Comparison of ENCODE assay signal across 11 cellular contexts in the genomic region with DNA sequence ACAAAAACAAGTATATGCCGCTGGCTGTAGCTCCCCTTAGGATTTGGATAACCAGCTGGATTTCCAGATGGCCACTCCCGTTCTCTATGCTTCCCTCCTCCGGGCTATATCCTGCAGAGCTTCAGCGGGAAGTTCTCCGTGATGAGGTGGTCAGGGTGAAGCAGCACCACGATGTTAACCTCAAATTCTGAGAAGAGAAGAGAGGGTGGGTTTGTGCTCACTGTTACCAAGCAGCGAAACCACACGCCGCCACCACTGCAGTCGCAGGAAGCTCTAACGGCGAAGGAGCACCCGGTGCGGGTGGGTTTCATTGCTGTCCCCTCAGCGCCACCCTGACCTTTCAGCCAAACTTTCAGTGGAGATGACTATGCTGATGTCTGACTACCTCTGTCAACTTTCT.
A peak's percentile ranks its signal among the peaks of the same experiment; 100 is the strongest.
DNase-seq lines count a peak whose midpoint lies in the region; ATAC-seq lines count a peak whose summit lies in the region.
"Had no signal": no experiment of that assay in that cellular context is flagged by ENCODE, and none has a peak within 500 bp of the region (broad histone marks: within the 10 kb centered on the region; RNA-seq: fewer than 3 reads in every experiment).

No MANE protein-coding gene starts in this region.

- no peak for ATAC-seq in memory B cell (ENCODE audit: low read depth)
- peak; percentile 75 for ATAC-seq in stimulated activated effector memory CD8-positive, alpha-beta T cell treated with anti-CD3 and anti-CD28 coated beads, Interleukin-12 subunit alpha, Interleukin-12 subunit beta, amount 100 ng/mL, for 72 hours
- ATAC-seq in HG02938 (IDR thresholded peaks at IDR 0.05; ENCODE audit: unreplicated experiment): no peak
- ATAC-seq in HG02970 (IDR thresholded peaks at IDR 0.05; ENCODE audit: low FRiP score, unreplicated experiment): no peak
- ATAC-seq: Panc1 had no signal

- no peaks in the 10 kb centered on the region for H3K27me3 Mint-ChIP-seq in memory B cell

- H3K4me3 Mint-ChIP-seq in memory B cell: no peak overlapping the region
- H3K4me3 Mint-ChIP-seq in stimulated activated effector memory CD8-positive, alpha-beta T cell treated with anti-CD3 and anti-CD28 coated beads, Interleukin-12 subunit alpha, Interleukin-12 subunit beta, amount 100 ng/mL, for 72 hours: peak overlapping the region; percentile 57

- peak; percentile 70 for DNase-seq in MV-4-11 (lab: John Stamatoyannopoulos, UW)
- peak; percentile 26 for DNase-seq in activated T-cell treated with anti-CD3 and anti-CD28 coated beads for 24 hours (ENCODE audit: low read depth)
- no peak for DNase-seq in memory B cell (ENCODE audit: low spot score in 2 of 2)
- DNase-seq in stimulated activated effector memory CD8-positive, alpha-beta T cell treated with anti-CD3 and anti-CD28 coated beads, Interleukin-12 subunit alpha, Interleukin-12 subunit beta, amount 100 ng/mL, for 72 hours (ENCODE audit: low spot score in 2 of 2): peak; percentile 38 to 80
- DNase-seq in cerebellar cortex (ENCODE audit: low spot score): no peak
- DNase-seq in NCI-H2171 treated with DMSO at 0.1 percent for 48 hours (lab: John Stamatoyannopoulos, UW): no peak
- DNase-seq: foreskin melanocyte, NCI-H1417 treated with DMSO at 0.1 percent for 48 hours had no signal

- peak overlapping the region; percentile 63 for H3K27ac Mint-ChIP-seq in memory B cell
- H3K27ac Mint-ChIP-seq in stimulated activated effector memory CD8-positive, alpha-beta T cell treated with anti-CD3 and anti-CD28 coated beads, Interleukin-12 subunit alpha, Interleukin-12 subunit beta, amount 100 ng/mL, for 72 hours: peak overlapping the region; percentile 50

- H3K9me3 Mint-ChIP-seq in memory B cell: no peaks in the 10 kb centered on the region
- H3K9me3 Mint-ChIP-seq in stimulated activated effector memory CD8-positive, alpha-beta T cell treated with anti-CD3 and anti-CD28 coated beads, Interleukin-12 subunit alpha, Interleukin-12 subunit beta, amount 100 ng/mL, for 72 hours: no peaks in the 10 kb centered on the region

- H3K36me3 Mint-ChIP-seq in memory B cell: peaks cover 20% of the 10 kb centered on the region
- peaks cover 80% of the 10 kb centered on the region for H3K36me3 Mint-ChIP-seq in stimulated activated effector memory CD8-positive, alpha-beta T cell treated with anti-CD3 and anti-CD28 coated beads, Interleukin-12 subunit alpha, Interleukin-12 subunit beta, amount 100 ng/mL, for 72 hours

- peaks cover 8% of the 10 kb centered on the region for H3K4me1 Mint-ChIP-seq in memory B cell
- H3K4me1 Mint-ChIP-seq in stimulated activated effector memory CD8-positive, alpha-beta T cell treated with anti-CD3 and anti-CD28 coated beads, Interleukin-12 subunit alpha, Interleukin-12 subunit beta, amount 100 ng/mL, for 72 hours: peaks cover 49% of the 10 kb centered on the region

Comparison
In these comparisons a context has a peak if more than half of its experiments do, and no peak if none do; other contexts are left out.
1. DNase-seq: peak in MV-4-11 (single experiment), activated T-cell treated with anti-CD3 and anti-CD28 coated beads for 24 hours (single experiment) and stimulated activated effector memory CD8-positive, alpha-beta T cell treated with anti-CD3 and anti-CD28 coated beads, Interleukin-12 subunit alpha, Interleukin-12 subunit beta, amount 100 ng/mL, for 72 hours (2 of 2); none in memory B cell (0 of 2), cerebellar cortex (single experiment) and NCI-H2171 treated with DMSO at 0.1 percent for 48 hours (single experiment).